In the genomic region with DNA sequence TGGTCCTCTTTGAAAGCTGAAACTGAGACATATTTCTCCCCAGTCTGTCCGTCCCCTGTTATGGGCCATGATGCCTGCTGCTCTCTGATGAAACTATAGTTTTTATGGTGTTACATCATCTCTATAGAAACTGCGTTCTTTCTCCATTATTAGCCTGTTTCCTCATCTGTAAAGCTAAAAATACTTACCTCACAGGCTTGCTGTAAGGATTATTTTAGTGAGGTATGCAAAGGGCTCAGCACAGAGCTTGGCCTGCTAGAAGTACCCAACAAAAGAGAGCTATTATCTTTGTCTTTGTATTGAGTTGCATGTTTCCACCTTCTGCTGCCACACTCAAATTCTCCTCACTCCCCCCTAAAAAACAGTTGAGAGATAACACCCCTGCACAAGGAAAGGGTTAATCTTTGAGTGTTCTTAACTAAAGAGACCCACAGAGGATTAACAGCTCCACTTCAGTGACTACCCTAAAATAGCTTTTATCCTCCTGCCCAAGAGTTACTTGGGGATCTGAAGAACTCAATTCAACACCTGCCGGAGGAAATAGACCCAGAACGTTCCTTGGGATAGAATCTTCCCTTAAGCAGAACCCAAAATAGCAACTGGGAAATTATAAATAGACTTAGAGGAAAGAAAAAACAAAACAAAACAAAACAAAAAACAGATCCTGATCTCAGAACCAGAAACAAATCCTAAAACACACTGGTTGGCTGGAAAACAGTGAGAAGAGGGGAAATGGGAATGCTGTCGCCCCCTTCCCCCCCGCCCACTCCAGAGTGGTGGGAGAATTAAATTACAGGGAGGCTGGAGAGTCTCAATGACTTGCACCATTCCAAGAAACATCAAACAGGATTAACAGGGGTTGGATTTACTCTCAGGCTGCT, we compare ENCODE assay signal across 8 cellular contexts. TPM values are rescaled to one million over a fixed set of nuclear protein-coding genes. Genes with fewer than 3 reads are reported as not detected.
DNase-seq lines count a peak whose midpoint lies in the region; ATAC-seq and TF ChIP-seq lines count a peak whose summit lies in the region.

No MANE protein-coding gene starts in this region.

- ATAC-seq in GM18505 (IDR thresholded peaks at IDR 0.05; ENCODE audit: unreplicated experiment) (no peak), GM18907 (IDR thresholded peaks at IDR 0.05; ENCODE audit: unreplicated experiment) (no peak)

- no peaks in the 10 kb centered on the region for H3K27me3 Mint-ChIP-seq in activated CD4-positive, alpha-beta T cell treated with anti-CD3 and anti-CD28 coated beads, Interleukin-2, amount 10 ng/mL, durations not matched to agents 7 days and 5 days
- no peaks in the 10 kb centered on the region for H3K27me3 Mint-ChIP-seq in activated T-helper 1 cell treated with anti-CD3 and anti-CD28 coated beads, Interleukin-12 subunit alpha, Interleukin-12 subunit beta, Interleukin-2, Interleukin-4 antibody, amounts not matched to agents 30 ng/mL and 10 ng/mL and 1 ng/mL, durations not matched to agents 14 hours and 24 hours and 36 hours (ENCODE audit: insufficient read depth)

- no peaks in the 10 kb centered on the region for H3K9me3 Mint-ChIP-seq in activated CD4-positive, alpha-beta T cell treated with anti-CD3 and anti-CD28 coated beads, Interleukin-2, amount 10 ng/mL, durations not matched to agents 7 days and 5 days
- H3K9me3 Mint-ChIP-seq in activated T-helper 1 cell treated with anti-CD3 and anti-CD28 coated beads, Interleukin-12 subunit alpha, Interleukin-12 subunit beta, Interleukin-2, Interleukin-4 antibody, amounts not matched to agents 30 ng/mL and 10 ng/mL and 1 ng/mL, durations not matched to agents 14 hours and 24 hours and 36 hours: no peaks in the 10 kb centered on the region

- no peak for TF ChIP-seq POLR2A in testis (IDR thresholded peaks at IDR 0.05)
- TF ChIP-seq POLR2A in GM18505 (IDR thresholded peaks at IDR 0.05; ENCODE audit: borderline replicate concordance, extremely low read depth, insufficient read depth, insufficient read length): no peak

- no peaks in the 10 kb centered on the region for H3K27me3 ChIP-seq in testis

- H3K36me3 ChIP-seq in testis (ENCODE audit: low read depth, missing control alignments): no peaks in the 10 kb centered on the region

- peak overlapping the region; percentile 93 for H3K4me3 ChIP-seq in iPS-18c (ENCODE audit: insufficient read depth, low read depth, low read length)
- no peak overlapping the region for H3K4me3 ChIP-seq in testis

- intact Hi-C loops in activated T-helper 1 cell treated with anti-CD3 and anti-CD28 coated beads, Interleukin-12 subunit alpha, Interleukin-12 subunit beta, Interleukin-2, Interleukin-4 antibody, amounts not matched to agents 30 ng/mL and 10 ng/mL and 1 ng/mL, durations not matched to agents 14 hours and 24 hours and 36 hours (cut with micrococcal nuclease): loop anchor here (2.0 to 10.0 kb wide), 5 partner anchors 253 to 1907 kb away; partner anchors contain the start of genes EIF2S2, PDRG1 and RALY
- intact Hi-C loops in testis (cut with DNase I; ENCODE audit: low total_unique reads): loop anchor here (5.0 kb wide), 1 partner anchor 98 kb away; the partner anchor contains the start of gene TM9SF4

- peaks cover 54% of the 10 kb centered on the region for H3K4me1 ChIP-seq in testis

- peak overlapping the region; percentile 92 for H3K4me3 Mint-ChIP-seq in activated CD4-positive, alpha-beta T cell treated with anti-CD3 and anti-CD28 coated beads, Interleukin-2, amount 10 ng/mL, durations not matched to agents 7 days and 5 days
- H3K4me3 Mint-ChIP-seq in activated T-helper 1 cell treated with anti-CD3 and anti-CD28 coated beads, Interleukin-12 subunit alpha, Interleukin-12 subunit beta, Interleukin-2, Interleukin-4 antibody, amounts not matched to agents 30 ng/mL and 10 ng/mL and 1 ng/mL, durations not matched to agents 14 hours and 24 hours and 36 hours: peak overlapping the region; percentile 100

- 41 to 42% methylated on average over 6 of the region's 6 CpGs for WGBS in testis, 2 donors

- POLR2A ChIA-PET in activated CD4-positive, alpha-beta T cell treated with anti-CD3 and anti-CD28 coated beads, Interleukin-2, amount 10 ng/mL, durations not matched to agents 7 days and 5 days (lab: Charles Lee): no interaction called here

- H3K4me1 Mint-ChIP-seq in activated CD4-positive, alpha-beta T cell treated with anti-CD3 and anti-CD28 coated beads, Interleukin-2, amount 10 ng/mL, durations not matched to agents 7 days and 5 days: peaks cover 79% of the 10 kb centered on the region
- H3K4me1 Mint-ChIP-seq in activated T-helper 1 cell treated with anti-CD3 and anti-CD28 coated beads, Interleukin-12 subunit alpha, Interleukin-12 subunit beta, Interleukin-2, Interleukin-4 antibody, amounts not matched to agents 30 ng/mL and 10 ng/mL and 1 ng/mL, durations not matched to agents 14 hours and 24 hours and 36 hours (ENCODE audit: low read depth): peaks cover 80% of the 10 kb centered on the region

- no peak for TF ChIP-seq CTCF in testis (IDR thresholded peaks at IDR 0.05)

- H3K27ac ChIP-seq in testis: peak overlapping the region; percentile 91

- peaks cover 30% of the 10 kb centered on the region for H3K36me3 Mint-ChIP-seq in activated CD4-positive, alpha-beta T cell treated with anti-CD3 and anti-CD28 coated beads, Interleukin-2, amount 10 ng/mL, durations not matched to agents 7 days and 5 days (ENCODE audit: low read depth)
- peaks cover 72% of the 10 kb centered on the region for H3K36me3 Mint-ChIP-seq in activated T-helper 1 cell treated with anti-CD3 and anti-CD28 coated beads, Interleukin-12 subunit alpha, Interleukin-12 subunit beta, Interleukin-2, Interleukin-4 antibody, amounts not matched to agents 30 ng/mL and 10 ng/mL and 1 ng/mL, durations not matched to agents 14 hours and 24 hours and 36 hours (ENCODE audit: low read depth)

- H3K27ac Mint-ChIP-seq in activated CD4-positive, alpha-beta T cell treated with anti-CD3 and anti-CD28 coated beads, Interleukin-2, amount 10 ng/mL, durations not matched to agents 7 days and 5 days: peak overlapping the region; percentile 88
- H3K27ac Mint-ChIP-seq in activated T-helper 1 cell treated with anti-CD3 and anti-CD28 coated beads, Interleukin-12 subunit alpha, Interleukin-12 subunit beta, Interleukin-2, Interleukin-4 antibody, amounts not matched to agents 30 ng/mL and 10 ng/mL and 1 ng/mL, durations not matched to agents 14 hours and 24 hours and 36 hours: peak overlapping the region; percentile 93

- CTCF ChIA-PET in activated CD4-positive, alpha-beta T cell treated with anti-CD3 and anti-CD28 coated beads, Interleukin-2, amount 10 ng/mL, durations not matched to agents 7 days and 5 days (lab: Charles Lee): interaction anchor here (1.2 kb wide), 1 partner anchor 9 kb away, joined by 3 read pairs; no protein-coding TSS in a partner anchor

- no peak for DNase-seq in activated CD4-positive, alpha-beta T cell treated with anti-CD3 and anti-CD28 coated beads, Interleukin-2, amount 10 ng/mL, durations not matched to agents 7 days and 5 days
- DNase-seq in activated CD4-positive, alpha-beta T cell treated with anti-CD3 and anti-CD28 coated beads, Interleukin-2, amount 50 U/mL, for 1 hour: no peak
- DNase-seq in activated T-helper 1 cell treated with anti-CD3 and anti-CD28 coated beads, Interleukin-12 subunit alpha, Interleukin-12 subunit beta, Interleukin-2, Interleukin-4 antibody, amounts not matched to agents 30 ng/mL and 10 ng/mL and 1 ng/mL, durations not matched to agents 14 hours and 24 hours and 36 hours (ENCODE audit: low spot score): no peak
- DNase-seq in testis (no peak), 8988T (no peak)

- H3K9me3 ChIP-seq in iPS-18c (ENCODE audit: control insufficient read depth, insufficient read depth, low read length): no peaks in the 10 kb centered on the region
- H3K9me3 ChIP-seq in testis: no peaks in the 10 kb centered on the region

RNA-seq across cellular contexts. Expression of gene PLAGL2, which starts 1.8 kb away (rescaled TPM):
- total RNA-seq in activated CD4-positive, alpha-beta T cell treated with anti-CD3 and anti-CD28 coated beads, Interleukin-2, amount 10 ng/mL, durations not matched to agents 7 days and 5 days: 10 to 100 TPM; 22.8 to 25.6 TPM
- 123 and 126 TPM in 2 replicates for total RNA-seq in activated T-helper 1 cell treated with anti-CD3 and anti-CD28 coated beads, Interleukin-12 subunit alpha, Interleukin-12 subunit beta, Interleukin-2, Interleukin-4 antibody, amounts not matched to agents 30 ng/mL and 10 ng/mL and 1 ng/mL, durations not matched to agents 14 hours and 24 hours and 36 hours
- 10 to 100 TPM; 30.5 to 36.8 TPM for total RNA-seq in testis
- polyA plus RNA-seq in testis (ENCODE audit: insufficient read depth, low read depth, low replicate concordance): 33.5 TPM

RNA-seq across cellular contexts. Expression of gene POFUT1, which starts 1.9 kb away (rescaled TPM):
- total RNA-seq in activated CD4-positive, alpha-beta T cell treated with anti-CD3 and anti-CD28 coated beads, Interleukin-2, amount 10 ng/mL, durations not matched to agents 7 days and 5 days: 10 to 100 TPM; 26.5 to 27.1 TPM
- total RNA-seq in activated T-helper 1 cell treated with anti-CD3 and anti-CD28 coated beads, Interleukin-12 subunit alpha, Interleukin-12 subunit beta, Interleukin-2, Interleukin-4 antibody, amounts not matched to agents 30 ng/mL and 10 ng/mL and 1 ng/mL, durations not matched to agents 14 hours and 24 hours and 36 hours: 69.0 and 73.0 TPM in 2 replicates
- 10 to 100 TPM; 46.6 to 54.2 TPM for total RNA-seq in testis
- 31.0 TPM for polyA plus RNA-seq in testis (ENCODE audit: insufficient read depth, low read depth, low replicate concordance)
